1 cellular context compared by ENCODE assay signal in the genomic region with DNA sequence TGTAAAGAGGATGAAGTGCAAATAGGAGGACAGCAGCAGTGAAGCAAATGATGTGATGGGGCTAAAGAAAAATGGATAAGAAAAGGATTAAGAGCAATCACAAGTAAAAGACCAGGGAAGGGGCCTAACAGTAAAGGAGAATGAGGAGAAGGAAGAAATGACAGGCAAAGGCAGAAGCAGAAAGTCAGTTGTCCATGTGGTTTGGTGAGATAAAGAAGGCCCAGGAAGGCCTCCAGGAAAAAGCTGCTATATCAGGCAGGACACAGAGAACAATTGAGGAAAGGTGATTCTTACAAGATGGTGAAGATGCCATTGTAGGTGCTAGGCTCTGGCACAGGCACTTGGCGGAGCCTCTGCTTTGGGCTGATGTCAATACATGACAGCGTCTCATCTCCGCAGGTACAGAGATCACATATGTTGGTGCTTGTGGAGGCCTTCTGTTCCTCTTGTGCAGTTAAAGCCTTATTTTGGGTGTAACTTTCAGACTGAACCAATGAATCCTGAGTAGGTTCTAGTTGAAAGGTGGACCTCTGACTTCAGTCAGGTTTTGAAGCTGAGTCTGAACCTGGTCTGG.
TF ChIP-seq lines count a peak whose summit lies in the region.

No MANE protein-coding gene starts in this region.

TF ChIP-seq in K562, 482 proteins besides CTCF, POLR2A, EP300 and RAD21 (continued from another document and continues in another):
- TF ChIP-seq THAP12 (CRISPR knock-in tag; IDR thresholded peaks at IDR 0.05), result no peak
- 0 out of 4 replicates have a peak, but pooled peaks of 1 of the 2 experiments have one; percentile 14 for TF ChIP-seq RCOR1 (IDR thresholded peaks at IDR 0.05; ENCODE audit: borderline replicate concordance in 1 of 2, low read depth in 2 of 2, low read length in 2 of 2)
- peak; percentile 74 for TF ChIP-seq L3MBTL2 (IDR thresholded peaks at IDR 0.05)
- peak; percentile 72; the same call in 1 of the 2 replicates for TF ChIP-seq HLTF (IDR thresholded peaks at IDR 0.05)
- TF ChIP-seq E2F3 (CRISPR knock-in tag; IDR thresholded peaks at IDR 0.05), result no peak
- TF ChIP-seq MYNN (IDR thresholded peaks at IDR 0.05), result peak; percentile 14; the same call in 1 of the 2 replicates
- no peak for TF ChIP-seq MYNN (CRISPR knock-in tag; IDR thresholded peaks at IDR 0.05)
- TF ChIP-seq ARID3A (IDR thresholded peaks at IDR 0.05; ENCODE audit: borderline replicate concordance, low read depth, low read length), result peak; percentile 27; the same call in 1 of the 2 replicates
- TF ChIP-seq TRIM24 (IDR thresholded peaks at IDR 0.05), result peak; percentile 40 to 73; a peak in 3 of 4 replicates
- TF ChIP-seq CXXC5 (CRISPR knock-in tag; IDR thresholded peaks at IDR 0.05), result peak; percentile 55; the same call in 1 of the 2 replicates
- peak; percentile 90 for TF ChIP-seq TCF3 (CRISPR knock-in tag; IDR thresholded peaks at IDR 0.05)
- no peak for TF ChIP-seq ZBTB34 (CRISPR knock-in tag; IDR thresholded peaks at IDR 0.05)
- TF ChIP-seq HDAC1 (IDR thresholded peaks at IDR 0.05), result peak in 1 of 2 experiments; percentile 65; a peak in 2 of 4 replicates
- TF ChIP-seq NCOA1 (IDR thresholded peaks at IDR 0.05; ENCODE audit: low read depth), result peak; percentile 61; the same call in 1 of the 2 replicates
- TF ChIP-seq BRD9 (IDR thresholded peaks at IDR 0.05; ENCODE audit: low read depth, partially characterized antibody), result peak; percentile 61
- TF ChIP-seq ZNF444 (CRISPR knock-in tag; IDR thresholded peaks at IDR 0.05), result no peak
- TF ChIP-seq NR4A1 (CRISPR knock-in tag; IDR thresholded peaks at IDR 0.05), result no peak
- no peak for TF ChIP-seq NR4A1 (tag; IDR thresholded peaks at IDR 0.05)
- 0 out of 2 replicates have a peak, but pooled peaks have one; percentile 22 for TF ChIP-seq JUND (IDR thresholded peaks at IDR 0.05; ENCODE audit: borderline replicate concordance, low read depth, low read length)
- peak; percentile 18; the same call in 1 of the 3 replicates for TF ChIP-seq JUND (tag; IDR thresholded peaks at IDR 0.05; ENCODE audit: borderline replicate concordance, low read depth, low read length)
- TF ChIP-seq ZMIZ1 (IDR thresholded peaks at IDR 0.05; ENCODE audit: low read depth in 2 of 2, low read length in 2 of 2), result 0 out of 4 replicates have a peak, but pooled peaks of 1 of the 2 experiments have one; percentile 57
- peak; percentile 63; the same call in 1 of the 2 replicates for TF ChIP-seq CC2D1A (IDR thresholded peaks at IDR 0.05)
- no peak for TF ChIP-seq GTF3C2 (IDR thresholded peaks at IDR 0.05; ENCODE audit: borderline replicate concordance, extremely low read depth, insufficient read length)
- TF ChIP-seq SMAD4 (CRISPR knock-in tag; conservative IDR thresholded peaks at IDR 0.05), result peak; percentile 70
- no peak for TF ChIP-seq RBM25 (IDR thresholded peaks at IDR 0.05; ENCODE audit: low read depth, low read length, severe bottlenecking)
- TF ChIP-seq MGA (IDR thresholded peaks at IDR 0.05), result peak; percentile 69
- peak; percentile 42; the same call in 1 of the 2 replicates for TF ChIP-seq ELF4 (CRISPR knock-in tag; IDR thresholded peaks at IDR 0.05)
